1 cellular context compared by ENCODE assay signal in genomic region chr10:88883443-88883799, GRCh38.
TF ChIP-seq lines count a peak whose summit lies in the region.

No MANE protein-coding gene starts in this region.

TF ChIP-seq in GM12878, 131 proteins besides CTCF, POLR2A, EP300 and RAD21:
- TF ChIP-seq SMARCA5 (IDR thresholded peaks at IDR 0.05) (no peak), PKNOX1 (IDR thresholded peaks at IDR 0.05) (0 out of 2 replicates have a peak, but pooled peaks have one; percentile 4)
